In the genomic region with DNA sequence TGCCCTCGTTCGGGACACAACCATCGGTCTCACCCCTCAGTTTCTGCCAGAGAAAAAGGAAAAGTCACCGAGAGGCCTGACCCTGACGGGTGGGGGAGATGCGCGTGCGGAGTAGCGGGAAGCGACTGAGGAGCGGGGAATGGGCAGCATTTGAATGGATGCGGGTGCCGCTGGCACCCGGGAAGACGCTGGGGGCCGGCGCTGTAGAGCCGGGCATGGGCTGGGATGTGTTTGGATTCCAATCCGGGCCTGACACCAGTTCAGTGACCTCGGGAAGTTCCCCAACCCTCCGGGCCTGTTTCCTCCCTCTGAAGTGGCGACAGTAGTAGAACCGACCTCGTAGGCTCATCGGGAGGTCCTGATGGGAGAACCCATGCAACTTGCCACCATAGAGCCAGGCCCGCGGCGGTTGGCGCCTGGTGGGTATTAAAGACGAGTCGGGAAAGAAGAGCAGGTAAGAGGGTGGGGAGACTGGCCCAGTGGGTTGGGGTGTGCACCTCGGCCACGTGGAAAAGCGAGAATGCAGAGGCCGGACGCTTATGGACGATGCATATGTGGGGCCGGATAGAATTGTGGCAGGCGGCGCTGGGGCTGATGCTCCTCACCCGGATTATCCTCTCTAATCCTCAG, we compare ENCODE assay signal across 8 cellular contexts. TPM values are rescaled to one million over a fixed set of nuclear protein-coding genes. Genes with fewer than 3 reads are reported as not detected.
DNase-seq lines count a peak whose midpoint lies in the region; ATAC-seq, FAIRE-seq and TF ChIP-seq lines count a peak whose summit lies in the region.

No MANE protein-coding gene starts in this region.

- peak; percentile 30 for FAIRE-seq in GM12892 (lab: Jason Lieb, UNC)
- no peak for FAIRE-seq in HepG2 (lab: Jason Lieb, UNC)

- peaks cover 39% of the 10 kb centered on the region for H3K36me3 ChIP-seq in SK-N-MC (ENCODE audit: insufficient read depth, low read length)
- peaks cover 11% of the 10 kb centered on the region for H3K36me3 ChIP-seq in mammary epithelial cell (ENCODE audit: insufficient read depth, low read length)
- H3K36me3 ChIP-seq in HepG2 (replicated peaks in 1 of 2; ENCODE audit: control insufficient read depth in 1 of 2, insufficient read depth in 2 of 2, low read length in 2 of 2), result peaks cover 0 to 10% of the 10 kb centered on the region in 2 experiments; a peak in 1 of 5 replicates

- H3K79me2 ChIP-seq in mammary epithelial cell (ENCODE audit: insufficient read depth, low read length), result peaks cover 98% of the 10 kb centered on the region
- peaks cover 86% of the 10 kb centered on the region for H3K79me2 ChIP-seq in HepG2 (ENCODE audit: insufficient read depth, low read length)

- H3K27ac ChIP-seq in SK-N-MC (peak overlapping the region; percentile 85), mammary epithelial cell (ENCODE audit: insufficient read depth, low read depth, low read length) (peak overlapping the region; percentile 78), HepG2 (ENCODE audit: extremely low read length, insufficient read depth, low read length) (peak overlapping the region; percentile 87)

- in situ Hi-C loops in mammary epithelial cell (cut with MboI; ENCODE audit: low sequenced_read_pairs in 2 of 2) (loop anchor here in 1 of 2 donors (5.0 kb wide), 1 partner anchor 86 kb away; no protein-coding TSS in a partner anchor), HepG2 (cut with HindIII; ENCODE audit: extremely low pct_ligation_motif_present, low pct_unique_long_range_greater_than_20kb) (no loop called here)

- intact Hi-C loops in mammary epithelial cell (cut with micrococcal nuclease), result loop anchor here (2.0 to 5.0 kb wide), 2 partner anchors 66 to 116 kb away; a partner anchor contains a TSS
- intact Hi-C loops in HepG2 (cut with micrococcal nuclease; ENCODE audit: unreplicated experiment), result loop anchor here (1.0 to 5.0 kb wide), 4 partner anchors 71 to 239 kb away; a partner anchor contains a TSS

- dilution Hi-C loops in mammary epithelial cell (cut with HindIII; ENCODE audit: low sequenced_read_pairs), result no loop called here

- TF ChIP-seq EP300 in HepG2 (IDR thresholded peaks at IDR 0.05; ENCODE audit: low read depth in 2 of 2, low read length in 2 of 2), result no peak
- TF ChIP-seq EP300 in HepG2 (CRISPR knock-in tag; IDR thresholded peaks at IDR 0.05; ENCODE audit: borderline replicate concordance), result no peak

- no peak for TF ChIP-seq RAD21 in HepG2 (CRISPR knock-in tag; IDR thresholded peaks at IDR 0.05)

- H3K4me1 ChIP-seq in mammary epithelial cell (ENCODE audit: insufficient read depth, low read length) (peaks cover 22% of the 10 kb centered on the region), HepG2 (ENCODE audit: insufficient read depth, low read length) (peaks cover 68% of the 10 kb centered on the region)

- no peak for TF ChIP-seq CTCF in mammary epithelial cell (conservative IDR thresholded peaks at IDR 0.05 in 1 of 2, IDR thresholded peaks at IDR 0.05 in 1 of 2; ENCODE audit: extremely low read depth in 1 of 2, insufficient read depth in 1 of 2, low read depth in 1 of 2, low read length in 2 of 2)
- TF ChIP-seq CTCF in HepG2 (CRISPR knock-in tag; IDR thresholded peaks at IDR 0.05), result no peak

- H3K9me3 ChIP-seq in SK-N-MC (ENCODE audit: low read depth, low read length), result no peaks in the 10 kb centered on the region
- H3K9me3 ChIP-seq in mammary epithelial cell (replicated peaks; ENCODE audit: insufficient read depth, low read length), result no peaks in the 10 kb centered on the region
- no peaks in the 10 kb centered on the region for H3K9me3 ChIP-seq in HepG2 (ENCODE audit: low read length)

- BruUV-seq in mammary epithelial cell (replicated peaks; lab: Mats Ljungman, UMichigan), result no TSS peak
- TSS peak; percentile 66 for BruUV-seq in HepG2 (replicated peaks; lab: Mats Ljungman, UMichigan)

- CTCF ChIA-PET in mammary epithelial cell (lab: Charles Lee; ENCODE audit: low non-redundant PET), result interaction anchor here (0.5 to 0.6 kb wide), 2 partner anchors 116 to 249 kb away, joined by 5 to 6 read pairs; no protein-coding TSS in a partner anchor
- CTCF ChIA-PET in HepG2 (lab: Yijun Ruan, JAX; ENCODE audit: low intra/inter-chr PET ratio, low total read pairs), result interaction anchor here (1.8 kb wide), 1 partner anchor 76 kb away, joined by 6 read pairs; no protein-coding TSS in a partner anchor

- WGBS in mammary epithelial cell (ENCODE audit: low coverage, missing lambda C conversion rate), result 0% methylated on average over 17 of the region's 41 CpGs
- WGBS in HepG2 (ENCODE audit: low lambda C conversion rate), result 0% methylated on average over 37 of the region's 41 CpGs

- peak overlapping the region; percentile 87 for H2AFZ ChIP-seq in mammary epithelial cell (ENCODE audit: low read depth, low read length)
- no peak overlapping the region for H2AFZ ChIP-seq in HepG2 (ENCODE audit: low read length)

- POLR2A ChIA-PET in HepG2 (lab: Yijun Ruan, JAX), result interaction anchor here (0.6 to 2.1 kb wide), 24 partner anchors 10 to 258 kb away, joined by 3 to 21 read pairs (median 4); a partner anchor contains a TSS

- no peaks in the 10 kb centered on the region for H3K27me3 ChIP-seq in mammary epithelial cell (ENCODE audit: insufficient read depth, low read length)
- no peaks in the 10 kb centered on the region; a peak in 1 of 5 replicates for H3K27me3 ChIP-seq in HepG2 (ENCODE audit: control insufficient read depth in 1 of 2, insufficient read depth in 2 of 2, low read length in 2 of 2)

- ATAC-seq in HG02759 (IDR thresholded peaks at IDR 0.05; ENCODE audit: unreplicated experiment) (peak; percentile 10), HepG2 (peak; percentile 43)

- H3K4me2 ChIP-seq in mammary epithelial cell (ENCODE audit: insufficient read depth, low read depth, low read length) (peak overlapping the region; percentile 93), HepG2 (ENCODE audit: low read depth, low read length) (peak overlapping the region; percentile 81)

- H4K20me1 ChIP-seq in mammary epithelial cell (ENCODE audit: insufficient read depth, low read length) (peaks cover 4% of the 10 kb centered on the region), HepG2 (ENCODE audit: insufficient read depth, low read length) (peaks cover 40% of the 10 kb centered on the region)

- H3K9ac ChIP-seq in SK-N-MC (ENCODE audit: insufficient read length) (peak overlapping the region; percentile 96), mammary epithelial cell (ENCODE audit: insufficient read depth, low read length) (peak overlapping the region; percentile 92), HepG2 (ENCODE audit: insufficient read depth, low read depth, low read length) (peak overlapping the region; percentile 87)

- H3K4me3 ChIP-seq in SK-N-MC (peak overlapping the region; percentile 99), mammary epithelial cell (replicated peaks in 1 of 3; ENCODE audit: insufficient read depth in 1 of 3, low read depth in 2 of 3, low read length in 3 of 3) (peak overlapping the region; percentile 83 to 96 (median 93)), HepG2 (replicated peaks in 1 of 3; ENCODE audit: insufficient read depth in 1 of 3, low read depth in 2 of 3, low read length in 3 of 3) (peak overlapping the region; percentile 78 to 91 (median 83))

- no peak for TF ChIP-seq POLR2A in GM12892 (IDR thresholded peaks at IDR 0.05; ENCODE audit: low read depth, low read length)
- no peak for TF ChIP-seq POLR2A in HepG2 (IDR thresholded peaks at IDR 0.05; ENCODE audit: insufficient read depth in 1 of 2, low read depth in 2 of 2, low read length in 2 of 2)

- DNase-seq in GM12892 (ENCODE audit: insufficient read length), result no peak
- no peak for DNase-seq in SK-N-MC (ENCODE audit: low read depth, low spot score)
- peak; percentile 72 for DNase-seq in mammary epithelial cell
- DNase-seq in HepG2 (ENCODE audit: low spot score), result peak; percentile 25
- DNase-seq in stimulated activated CD4-positive, alpha-beta T cell treated with anti-CD3 and anti-CD28 coated beads, Interleukin-4, amount 100 ng/mL, for 1 hour, result peak; percentile 41
- DNase-seq in globus pallidus (ENCODE audit: low spot score), result no peak
- no peak for DNase-seq in NCI-H2029 treated with DMSO at 0.1 percent for 48 hours (lab: John Stamatoyannopoulos, UW)

TF ChIP-seq in HepG2, 621 proteins besides CTCF, POLR2A, EP300 and RAD21 (continues in another document):
- TF ChIP-seq HHEX (CRISPR knock-in tag; IDR thresholded peaks at IDR 0.05), result no peak
- TF ChIP-seq, protein P1, sequence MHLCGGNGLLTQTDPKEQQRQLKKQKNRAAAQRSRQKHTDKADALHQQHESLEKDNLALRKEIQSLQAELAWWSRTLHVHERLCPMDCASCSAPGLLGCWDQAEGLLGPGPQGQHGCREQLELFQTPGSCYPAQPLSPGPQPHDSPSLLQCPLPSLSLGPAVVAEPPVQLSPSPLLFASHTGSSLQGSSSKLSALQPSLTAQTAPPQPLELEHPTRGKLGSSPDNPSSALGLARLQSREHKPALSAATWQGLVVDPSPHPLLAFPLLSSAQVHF (CRISPR knock-in tag; IDR thresholded peaks at IDR 0.05), result peak; percentile 59
- TF ChIP-seq ZNF343 (CRISPR knock-in tag; IDR thresholded peaks at IDR 0.05), result peak; percentile 84; the same call in 1 of the 2 replicates

RNA-seq across cellular contexts. Expression of a gene that starts 0.6 kb away (rescaled TPM):
- polyA plus RNA-seq in GM12892 (2012; ENCODE audit: missing spikeins), result 27.1 TPM
- 100 to 1,000 TPM; 167 to 239 TPM for total RNA-seq in mammary epithelial cell
- 186 TPM for polyA plus RNA-seq in mammary epithelial cell
- polyA minus RNA-seq in mammary epithelial cell, result 497 TPM
- total RNA-seq in HepG2 (2016; rRNA removed; fragmentation: Illumina TruSeq; extraction: Trizol), result 67.0 and 106 TPM in 2 replicates
- total RNA-seq in HepG2 (2016; cell fraction: cytosol; rRNA removed; fragmentation: Illumina TruSeq; extraction: Trizol; ENCODE audit: low read depth), result 5.3 and 6.0 TPM in 2 replicates
- total RNA-seq in HepG2 (2016; cell fraction: insoluble cytoplasmic fraction; rRNA removed; fragmentation: Illumina TruSeq; extraction: Trizol), result 65.8 and 105 TPM in 2 replicates
- 15.3 and 18.4 TPM in 2 replicates for total RNA-seq in HepG2 (2016; cell fraction: membrane; rRNA removed; fragmentation: Illumina TruSeq; extraction: Trizol)
- total RNA-seq in HepG2 (2016; cell fraction: nucleus; rRNA removed; fragmentation: Illumina TruSeq; extraction: Trizol), result 102 and 125 TPM in 2 replicates
- 135 and 142 TPM in 2 replicates for polyA plus RNA-seq in HepG2 (2011; rRNA removed)
- polyA plus RNA-seq in HepG2 (2011; cell fraction: cytosol; rRNA removed), result 110 and 155 TPM in 2 replicates
- polyA plus RNA-seq in HepG2 (2011; cell fraction: nucleus; rRNA removed), result 50.4 and 50.5 TPM in 2 replicates
- polyA plus RNA-seq in HepG2 (2012), result 134 and 147 TPM in 2 replicates
- 3.0 and 3.3 TPM in 2 replicates for polyA plus RNA-seq in HepG2 (2016; cell fraction: cytosol; fragmentation: Illumina TruSeq; extraction: Trizol; ENCODE audit: low read depth)
- polyA plus RNA-seq in HepG2 (2016; cell fraction: insoluble cytoplasmic fraction; fragmentation: Illumina TruSeq; extraction: Trizol; ENCODE audit: low read depth), result 49.1 and 53.6 TPM in 2 replicates
- polyA plus RNA-seq in HepG2 (2016; cell fraction: membrane; fragmentation: Illumina TruSeq; extraction: Trizol; ENCODE audit: low read depth), result 8.1 and 9.3 TPM in 2 replicates
- 109 and 119 TPM in 2 replicates for polyA plus RNA-seq in HepG2 (2016; cell fraction: nucleus; fragmentation: Illumina TruSeq; extraction: Trizol; ENCODE audit: insufficient read depth, low read depth)
- polyA minus RNA-seq in HepG2 (2011; rRNA and poly(A)+ RNA removed; ENCODE audit: low replicate concordance), result 467 and 535 TPM in 2 replicates
- polyA minus RNA-seq in HepG2 (2011; cell fraction: cytosol; rRNA and poly(A)+ RNA removed), result 185 and 199 TPM in 2 replicates
- 108 and 115 TPM in 2 replicates for polyA minus RNA-seq in HepG2 (2011; cell fraction: nucleus; rRNA and poly(A)+ RNA removed)

Comparison
In these comparisons a context has a peak if more than half of its experiments do, and no peak if none do; other contexts are left out.
1. DNase-seq: peak in mammary epithelial cell (single experiment), HepG2 (single experiment) and stimulated activated CD4-positive, alpha-beta T cell treated with anti-CD3 and anti-CD28 coated beads, Interleukin-4, amount 100 ng/mL, for 1 hour (single experiment); none in GM12892 (single experiment), SK-N-MC (single experiment), globus pallidus (single experiment) and NCI-H2029 treated with DMSO at 0.1 percent for 48 hours (single experiment).
2. Peak in every context shown above with its lines, with median percentiles within 50 percentile points of each other: H3K27ac ChIP-seq, H3K4me3 ChIP-seq and H3K9ac ChIP-seq.